In the genomic region with DNA sequence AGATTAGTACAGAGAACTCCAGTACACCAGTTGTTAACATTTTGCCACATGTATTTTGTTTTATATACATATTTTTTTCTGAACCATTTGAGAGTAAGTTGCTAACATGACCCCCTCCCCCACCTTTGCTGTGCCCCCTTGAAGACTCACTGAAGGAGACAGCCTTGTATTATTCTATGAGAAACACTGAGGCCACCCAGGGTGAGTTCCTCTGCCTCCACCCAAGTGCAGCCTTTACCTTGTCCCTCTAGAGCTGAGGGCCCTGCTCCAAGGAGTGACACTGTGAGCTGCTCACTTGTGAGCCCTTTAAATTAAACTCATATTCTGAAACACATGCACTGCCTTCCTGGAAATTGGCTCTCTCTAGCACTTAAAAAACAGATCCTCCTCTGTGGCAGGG, we compare ENCODE assay signal across 1 cellular context.
TF ChIP-seq lines count a peak whose summit lies in the region.

No MANE protein-coding gene starts in this region.

TF ChIP-seq in H1, 55 proteins besides CTCF, POLR2A, EP300 and RAD21:
- TF ChIP-seq CBX5 (IDR thresholded peaks at IDR 0.05; ENCODE audit: low read depth, low read length) (no peak), RXRA (IDR thresholded peaks at IDR 0.05; ENCODE audit: insufficient read depth, low read depth, low read length) (no peak), CBX8 (IDR thresholded peaks at IDR 0.05; ENCODE audit: borderline replicate concordance, low read depth, low read length) (no peak), NRF1 (IDR thresholded peaks at IDR 0.05; ENCODE audit: low read depth, low read length) (no peak), SUZ12 (IDR thresholded peaks at IDR 0.05; ENCODE audit: low read length) (no peak), KDM4A (IDR thresholded peaks at IDR 0.05; ENCODE audit: low read depth, low read length, severe bottlenecking) (no peak), TAF1 (IDR thresholded peaks at IDR 0.05; ENCODE audit: low read depth, low read length) (no peak), CTBP2 (IDR thresholded peaks at IDR 0.05; ENCODE audit: borderline replicate concordance, insufficient read depth, insufficient read length, low read length) (no peak), HDAC2 (IDR thresholded peaks at IDR 0.05; ENCODE audit: borderline replicate concordance in 1 of 2, low read depth in 2 of 2, low read length in 2 of 2) (no peak), SIX5 (IDR thresholded peaks at IDR 0.05; ENCODE audit: low read depth, low read length) (no peak), SP1 (IDR thresholded peaks at IDR 0.05; ENCODE audit: low read depth, low read length) (no peak), GTF2F1 (IDR thresholded peaks at IDR 0.05; ENCODE audit: borderline replicate concordance, low read depth, low read length) (no peak), MAFK (IDR thresholded peaks at IDR 0.05; ENCODE audit: low read depth, low read length) (no peak)
- TF ChIP-seq, protein P1, sequence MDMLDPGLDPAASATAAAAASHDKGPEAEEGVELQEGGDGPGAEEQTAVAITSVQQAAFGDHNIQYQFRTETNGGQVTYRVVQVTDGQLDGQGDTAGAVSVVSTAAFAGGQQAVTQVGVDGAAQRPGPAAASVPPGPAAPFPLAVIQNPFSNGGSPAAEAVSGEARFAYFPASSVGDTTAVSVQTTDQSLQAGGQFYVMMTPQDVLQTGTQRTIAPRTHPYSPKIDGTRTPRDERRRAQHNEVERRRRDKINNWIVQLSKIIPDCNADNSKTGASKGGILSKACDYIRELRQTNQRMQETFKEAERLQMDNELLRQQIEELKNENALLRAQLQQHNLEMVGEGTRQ (IDR thresholded peaks at IDR 0.05; ENCODE audit: low read length): no peak
